In the genomic region with DNA sequence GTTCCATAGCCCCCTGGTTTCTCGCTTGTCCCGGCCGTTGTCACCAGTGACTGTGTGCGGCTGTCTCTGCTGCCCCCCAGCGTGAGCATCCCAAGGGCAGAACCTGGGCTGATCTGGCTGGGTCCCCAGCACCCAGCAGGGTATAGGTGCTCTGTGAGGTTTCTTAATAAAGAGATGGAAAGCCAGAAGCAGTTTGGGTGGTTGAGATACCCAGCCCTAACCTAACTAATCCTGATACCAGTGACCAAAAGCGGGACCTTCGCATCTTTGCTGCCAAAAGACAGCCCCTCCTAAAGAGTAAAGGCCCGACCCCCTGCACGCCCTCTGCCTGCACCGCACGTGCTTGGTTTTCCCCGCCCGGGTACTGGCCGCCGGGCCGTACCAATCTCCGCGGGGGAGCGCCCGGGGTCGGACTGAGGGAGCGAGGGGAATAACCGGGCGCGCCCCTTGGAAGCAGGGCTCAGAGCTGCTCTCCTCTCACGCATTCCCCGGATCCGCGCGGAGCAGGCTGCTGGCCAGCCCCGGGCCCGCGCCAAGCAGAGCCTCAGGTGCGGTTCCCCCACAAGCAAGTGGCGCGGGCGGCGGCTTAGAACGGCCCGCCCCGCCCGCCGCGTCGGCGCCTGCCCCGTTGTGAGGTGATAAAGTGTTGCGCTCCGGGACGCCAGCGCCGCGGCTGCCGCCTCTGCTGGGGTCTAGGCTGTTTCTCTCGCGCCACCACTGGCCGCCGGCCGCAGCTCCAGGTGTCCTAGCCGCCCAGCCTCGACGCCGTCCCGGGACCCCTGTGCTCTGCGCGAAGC, we compare ENCODE assay signal across 8 cellular contexts. TPM values are rescaled to one million over a fixed set of nuclear protein-coding genes. Genes with fewer than 3 reads are reported as not detected.
DNase-seq lines count a peak whose midpoint lies in the region; ATAC-seq and TF ChIP-seq lines count a peak whose summit lies in the region.

A gene with protein sequence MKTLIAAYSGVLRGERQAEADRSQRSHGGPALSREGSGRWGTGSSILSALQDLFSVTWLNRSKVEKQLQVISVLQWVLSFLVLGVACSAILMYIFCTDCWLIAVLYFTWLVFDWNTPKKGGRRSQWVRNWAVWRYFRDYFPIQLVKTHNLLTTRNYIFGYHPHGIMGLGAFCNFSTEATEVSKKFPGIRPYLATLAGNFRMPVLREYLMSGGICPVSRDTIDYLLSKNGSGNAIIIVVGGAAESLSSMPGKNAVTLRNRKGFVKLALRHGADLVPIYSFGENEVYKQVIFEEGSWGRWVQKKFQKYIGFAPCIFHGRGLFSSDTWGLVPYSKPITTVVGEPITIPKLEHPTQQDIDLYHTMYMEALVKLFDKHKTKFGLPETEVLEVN (plus strand): TSS at position 667 of the 797 bp plus-strand sequence. CDS start 214 bp downstream, outside the sequence.

- H3K27me3 ChIP-seq in ACC112 (ENCODE audit: insufficient read depth, low read length) (no peaks in the 10 kb centered on the region), breast epithelium (no peaks in the 10 kb centered on the region)

- ATAC-seq in GM18873 (IDR thresholded peaks at IDR 0.05; ENCODE audit: low FRiP score, unreplicated experiment) (peak; percentile 55), HG03135 (IDR thresholded peaks at IDR 0.05; ENCODE audit: unreplicated experiment) (peak; percentile 70)

- peaks cover 3% of the 10 kb centered on the region for H3K79me2 ChIP-seq in ACC112 (ENCODE audit: control insufficient read depth, insufficient read depth, low read length, unreplicated experiment)

- no peaks in the 10 kb centered on the region for H3K9me3 ChIP-seq in breast epithelium

- peaks cover 32% of the 10 kb centered on the region for H3K4me1 ChIP-seq in ACC112 (ENCODE audit: control insufficient read depth, insufficient read depth, low read length, unreplicated experiment)
- peaks cover 0 to 10% of the 10 kb centered on the region in 2 donors for H3K4me1 ChIP-seq in breast epithelium

- H3K4me3 ChIP-seq in ACC112 (ENCODE audit: low read depth, low read length), result peak within 1 kb of the TSS; percentile 88
- H3K4me3 ChIP-seq in breast epithelium, result peak within 1 kb of the TSS; percentile 43 to 67 (median 58)

- H3K27ac ChIP-seq in ACC112 (ENCODE audit: low read depth, low read length), result peak within 1 kb of the TSS; percentile 67; the same call in 1 of the 2 replicates
- peak within 1 kb of the TSS; percentile 85 for H3K27ac ChIP-seq in VCaP
- peak within 1 kb of the TSS in 1 of 2 donors; percentile 52 for H3K27ac ChIP-seq in breast epithelium

- intact Hi-C loops in breast epithelium (cut with DNase I; ENCODE audit: low total_unique reads), result no loop called here

- peak; percentile 69 for TF ChIP-seq CTCF in VCaP (conservative IDR thresholded peaks at IDR 0.05)
- TF ChIP-seq CTCF in breast epithelium (IDR thresholded peaks at IDR 0.05), result peak in 1 of 3 donors; percentile 15

- H2AFZ ChIP-seq in ACC112 (ENCODE audit: low read length, unreplicated experiment), result peak within 1 kb of the TSS; percentile 72

- peak; percentile 61 for DNase-seq in NCI-H2171 treated with DMSO at 0.1 percent for 48 hours (lab: John Stamatoyannopoulos, UW)
- DNase-seq in breast epithelium (ENCODE audit: low spot score in 2 of 2), result peak; percentile 31 to 57
- peak; percentile 82 for DNase-seq in islet precursor cell
- peak; percentile 41 to 55 for DNase-seq in stimulated activated CD4-positive, alpha-beta T cell treated with anti-CD3 and anti-CD28 coated beads, Interleukin-15, amount 100 ng/mL, for 48 hours (ENCODE audit: low read depth in 2 of 2)

- H3K36me3 ChIP-seq in ACC112 (ENCODE audit: insufficient read depth, low read length), result no peaks in the 10 kb centered on the region
- no peaks in the 10 kb centered on the region for H3K36me3 ChIP-seq in breast epithelium

- TF ChIP-seq POLR2A in breast epithelium (IDR thresholded peaks at IDR 0.05), result no peak

RNA-seq across cellular contexts. Expression of the gene that starts here (rescaled TPM):
- total RNA-seq in breast epithelium, result 100 to 1,000 TPM in 1 of 3 donors, 10 to 100 TPM in 2; 26.2 to 134 (median 36.1) TPM
